Comparison of ENCODE assay signal across 19 cellular contexts in the genomic region with DNA sequence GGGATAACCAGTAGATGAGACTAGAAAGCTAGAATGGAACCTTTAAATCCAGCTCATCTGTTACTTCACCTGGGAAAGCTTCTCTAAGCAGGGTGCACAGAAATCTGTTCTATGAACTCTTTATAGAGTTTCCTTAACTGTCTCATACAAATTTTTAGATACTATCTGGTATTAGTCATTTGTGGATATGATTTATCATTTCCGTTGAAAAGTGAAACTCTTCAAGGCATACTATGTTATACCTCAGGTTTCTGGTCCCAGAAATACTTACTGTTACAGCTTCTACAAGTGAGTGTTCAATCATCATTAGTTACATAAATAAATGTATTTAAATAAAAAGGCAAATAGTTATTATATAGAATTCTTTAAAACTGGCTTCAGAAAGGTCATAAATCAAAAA.
A peak's percentile ranks its signal among the peaks of the same experiment; 100 is the strongest.
DNase-seq lines count a peak whose midpoint lies in the region; ATAC-seq, FAIRE-seq and TF ChIP-seq lines count a peak whose summit lies in the region.
"Had no signal": no experiment of that assay in that cellular context is flagged by ENCODE, and none has a peak within 500 bp of the region (broad histone marks: within the 10 kb centered on the region; RNA-seq: fewer than 3 reads in every experiment).

No MANE protein-coding gene starts in this region.

- TF ChIP-seq CTCF in HFFc6 (IDR thresholded peaks at IDR 0.05) = no peak

- in situ Hi-C loops in G401 (cut with HindIII; ENCODE audit: low sequenced_read_pairs) = no loop called here

- no peak for DNase-seq in activated CD8-positive, alpha-beta memory T cell treated with anti-CD3 and anti-CD28 coated beads, Interleukin-2, amount 10 ng/mL, durations not matched to agents 7 days and 5 days
- DNase-seq in activated CD8-positive, alpha-beta memory T cell treated with anti-CD3 and anti-CD28 coated beads, Interleukin-2, amount 50 U/mL, for 4 hours = no peak
- DNase-seq in HFFc6 (peak; percentile 7), M059J (ENCODE audit: low read depth) (peak; percentile 35), NCI-H1105 (lab: John Stamatoyannopoulos, UW) (no peak), G401 (ENCODE audit: low spot score) (no peak), frontal cortex (ENCODE audit: low spot score in 2 of 2) (no peak)
- DNase-seq: activated CD4-positive, alpha-beta T cell treated with anti-CD3 and anti-CD28 coated beads for 4 hours; DND-41; naive thymus-derived CD4-positive, alpha-beta T cell; NCI-H1092 treated with DMSO at 0.1 percent for 48 hours; NCI-H2171; stimulated activated naive CD4-positive, alpha-beta T cell treated with Interleukin-2 at 50 U/mL for 16 hours; upper lobe of right lung had no signal

- no peak overlapping the region for H3K27ac Mint-ChIP-seq in activated CD8-positive, alpha-beta memory T cell treated with anti-CD3 and anti-CD28 coated beads, Interleukin-2, amount 10 ng/mL, durations not matched to agents 7 days and 5 days
- H3K27ac Mint-ChIP-seq in HFFc6 = no peak overlapping the region
- H3K27ac Mint-ChIP-seq: naive thymus-derived CD4-positive, alpha-beta T cell had no signal

- H3K9me3 Mint-ChIP-seq in activated CD8-positive, alpha-beta memory T cell treated with anti-CD3 and anti-CD28 coated beads, Interleukin-2, amount 10 ng/mL, durations not matched to agents 7 days and 5 days (ENCODE audit: low read depth) = no peaks in the 10 kb centered on the region
- no peaks in the 10 kb centered on the region for H3K9me3 Mint-ChIP-seq in HFFc6
- H3K9me3 Mint-ChIP-seq: central memory CD8-positive, alpha-beta T cell; naive thymus-derived CD4-positive, alpha-beta T cell had no signal

- H3K36me3 Mint-ChIP-seq in activated CD8-positive, alpha-beta memory T cell treated with anti-CD3 and anti-CD28 coated beads, Interleukin-2, amount 10 ng/mL, durations not matched to agents 7 days and 5 days = no peaks in the 10 kb centered on the region
- H3K36me3 Mint-ChIP-seq in HFFc6 (ENCODE audit: low read depth) = no peaks in the 10 kb centered on the region
- H3K36me3 Mint-ChIP-seq: naive thymus-derived CD4-positive, alpha-beta T cell had no signal

- FAIRE-seq in islet of Langerhans (lab: Jason Lieb, UNC) = peak; percentile 5
- FAIRE-seq in frontal cortex (lab: Jason Lieb, UNC) = no peak
- FAIRE-seq: A549, GM19239 had no signal

- no peaks in the 10 kb centered on the region for H3K4me1 Mint-ChIP-seq in activated CD8-positive, alpha-beta memory T cell treated with anti-CD3 and anti-CD28 coated beads, Interleukin-2, amount 10 ng/mL, durations not matched to agents 7 days and 5 days
- H3K4me1 Mint-ChIP-seq in HFFc6 (ENCODE audit: low read depth) = peaks cover 20% of the 10 kb centered on the region
- H3K4me1 Mint-ChIP-seq: central memory CD8-positive, alpha-beta T cell; naive thymus-derived CD4-positive, alpha-beta T cell had no signal

- H3K27me3 Mint-ChIP-seq in activated CD8-positive, alpha-beta memory T cell treated with anti-CD3 and anti-CD28 coated beads, Interleukin-2, amount 10 ng/mL, durations not matched to agents 7 days and 5 days = no peaks in the 10 kb centered on the region
- peaks cover 2% of the 10 kb centered on the region; the same call in 1 of the 2 replicates for H3K27me3 Mint-ChIP-seq in HFFc6 (ENCODE audit: insufficient read depth)
- H3K27me3 Mint-ChIP-seq: central memory CD8-positive, alpha-beta T cell had no signal

- ATAC-seq in activated CD8-positive, alpha-beta memory T cell treated with anti-CD3 and anti-CD28 coated beads, Interleukin-2, amount 10 ng/mL, durations not matched to agents 7 days and 5 days = peak; percentile 45
- ATAC-seq: A549; gastroesophageal sphincter; naive thymus-derived CD4-positive, alpha-beta T cell; upper lobe of right lung had no signal

- CTCF ChIA-PET in activated CD8-positive, alpha-beta memory T cell treated with anti-CD3 and anti-CD28 coated beads, Interleukin-2, amount 10 ng/mL, durations not matched to agents 7 days and 5 days (lab: Charles Lee) = no interaction called here

- no peak overlapping the region for H3K4me3 Mint-ChIP-seq in activated CD8-positive, alpha-beta memory T cell treated with anti-CD3 and anti-CD28 coated beads, Interleukin-2, amount 10 ng/mL, durations not matched to agents 7 days and 5 days
- H3K4me3 Mint-ChIP-seq in HFFc6 = peak overlapping the region; percentile 18; the same call in 1 of the 2 replicates
- H3K4me3 Mint-ChIP-seq: central memory CD8-positive, alpha-beta T cell; naive thymus-derived CD4-positive, alpha-beta T cell had no signal

Comparison
In these comparisons a context has a peak if more than half of its experiments do, and no peak if none do; other contexts are left out.
1. DNase-seq: peak in HFFc6 (single experiment) and M059J (single experiment); none in activated CD8-positive, alpha-beta memory T cell treated with anti-CD3 and anti-CD28 coated beads, Interleukin-2, amount 10 ng/mL, durations not matched to agents 7 days and 5 days (single experiment), activated CD8-positive, alpha-beta memory T cell treated with anti-CD3 and anti-CD28 coated beads, Interleukin-2, amount 50 U/mL, for 4 hours (single experiment), NCI-H1105 (single experiment), G401 (single experiment) and frontal cortex (0 of 2).